19 cellular contexts compared by ENCODE assay signal in the genomic region with DNA sequence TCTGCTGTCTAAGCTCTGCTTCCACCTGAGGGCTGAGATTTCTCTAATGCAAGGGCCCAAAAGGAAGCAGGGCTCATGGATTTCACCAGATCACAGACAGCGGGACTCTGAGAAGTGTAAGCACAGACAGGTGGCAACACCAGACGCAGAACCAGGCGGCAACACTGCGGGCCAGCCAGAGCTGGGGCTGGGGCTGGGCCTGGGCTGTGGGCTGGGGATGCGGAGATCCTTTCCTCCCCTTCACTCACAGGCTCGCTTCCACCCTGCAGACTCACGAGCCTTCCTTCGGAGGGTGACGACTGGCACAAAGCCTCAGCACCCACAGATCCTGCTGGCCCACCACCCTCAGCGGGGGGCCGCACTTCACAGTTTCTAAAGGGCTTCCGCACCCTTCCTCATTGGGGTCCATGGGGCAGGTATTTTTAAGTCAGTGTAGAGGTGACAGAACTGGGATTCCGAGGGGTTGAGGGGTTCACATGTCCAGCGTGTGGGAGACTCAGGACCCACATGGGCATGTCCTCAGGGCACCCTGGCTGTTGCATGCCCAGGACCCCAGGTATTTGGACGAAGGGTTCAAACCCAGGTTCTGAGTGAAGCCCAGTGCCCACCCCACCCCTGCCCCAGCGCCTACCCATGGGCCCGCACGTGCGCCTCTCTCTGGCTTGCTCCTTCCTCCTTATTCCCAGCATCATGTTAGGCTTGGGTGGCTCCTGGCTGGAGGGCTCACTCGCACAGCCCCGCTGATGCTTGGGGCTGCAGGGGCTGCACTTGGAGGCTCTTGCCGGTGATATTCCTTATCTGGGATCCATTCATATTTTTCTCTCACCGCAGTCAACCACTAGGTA.
DNase-seq lines count a peak whose midpoint lies in the region; ATAC-seq, FAIRE-seq and TF ChIP-seq lines count a peak whose summit lies in the region.
"Had no signal": no experiment of that assay in that cellular context is flagged by ENCODE, and none has a peak within 500 bp of the region (broad histone marks: within the 10 kb centered on the region; RNA-seq: fewer than 3 reads in every experiment).

No MANE protein-coding gene starts in this region.

- DNase-seq in Karpas-422 (peak; percentile 11), SK-N-DZ (ENCODE audit: low spot score) (peak; percentile 56), kidney (peak; percentile 16), tibial nerve (ENCODE audit: low spot score in 2 of 2) (no peak), esophagus squamous epithelium (lab: John Stamatoyannopoulos, UW) (no peak)
- DNase-seq: ACHN; C1 segment of cervical spinal cord; CD8-positive, alpha-beta memory T cell; HFFc6; MM.1S; NCI-H1105; NCI-H510A; NCI-H748 treated with DMSO at 0.1 percent for 48 hours had no signal

- no peaks in the 10 kb centered on the region for H3K9me3 Mint-ChIP-seq in stimulated activated memory B cell treated with anti-CD40 and anti-IgM and Interleukin-4, amounts not matched to agents 10 μg/mL and 1 μg/mL and 100 μg/mL, for 72 hours
- H3K9me3 Mint-ChIP-seq: CD8-positive, alpha-beta memory T cell; HFFc6 had no signal

- ATAC-seq in stimulated activated memory B cell treated with anti-CD40 and anti-IgM and Interleukin-4, amounts not matched to agents 10 μg/mL and 1 μg/mL and 100 μg/mL, for 72 hours = peak; percentile 21
- no peak for ATAC-seq in HG03045 (IDR thresholded peaks at IDR 0.05; ENCODE audit: unreplicated experiment)

- H3K27me3 Mint-ChIP-seq in stimulated activated memory B cell treated with anti-CD40 and anti-IgM and Interleukin-4, amounts not matched to agents 10 μg/mL and 1 μg/mL and 100 μg/mL, for 72 hours = peaks cover 81% of the 10 kb centered on the region

- H3K36me3 ChIP-seq in Karpas-422 (ENCODE audit: insufficient read depth, low read length) = no peaks in the 10 kb centered on the region
- no peaks in the 10 kb centered on the region for H3K36me3 ChIP-seq in kidney (ENCODE audit: control insufficient read depth in 1 of 2, insufficient read depth in 2 of 2, low read length in 2 of 2)
- H3K36me3 ChIP-seq in tibial nerve = no peaks in the 10 kb centered on the region
- H3K36me3 ChIP-seq in esophagus squamous epithelium = no peaks in the 10 kb centered on the region

- H3K27ac Mint-ChIP-seq in stimulated activated memory B cell treated with anti-CD40 and anti-IgM and Interleukin-4, amounts not matched to agents 10 μg/mL and 1 μg/mL and 100 μg/mL, for 72 hours = no peak overlapping the region
- H3K27ac Mint-ChIP-seq: CD8-positive, alpha-beta memory T cell; HFFc6 had no signal

- intact Hi-C loops in kidney (cut with DNase I) = no loop called here
- intact Hi-C loops in esophagus squamous epithelium (cut with DNase I) = no loop called here

- H3K9me3 ChIP-seq in Karpas-422 (ENCODE audit: low read length) (no peaks in the 10 kb centered on the region), kidney (ENCODE audit: control insufficient read depth in 1 of 2, low read length in 2 of 2) (no peaks in the 10 kb centered on the region), tibial nerve (no peaks in the 10 kb centered on the region), esophagus squamous epithelium (no peaks in the 10 kb centered on the region)

- H3K27me3 ChIP-seq in Karpas-422 (ENCODE audit: low read length) (no peaks in the 10 kb centered on the region), tibial nerve (no peaks in the 10 kb centered on the region), esophagus squamous epithelium (peaks cover 0 to 37% (median 0%) of the 10 kb centered on the region in 4 donors)

- H3K36me3 Mint-ChIP-seq in stimulated activated memory B cell treated with anti-CD40 and anti-IgM and Interleukin-4, amounts not matched to agents 10 μg/mL and 1 μg/mL and 100 μg/mL, for 72 hours = no peaks in the 10 kb centered on the region
- H3K36me3 Mint-ChIP-seq: CD8-positive, alpha-beta memory T cell had no signal

- H3K79me2 ChIP-seq in Karpas-422 (ENCODE audit: low read length) = no peaks in the 10 kb centered on the region

- peaks cover 9% of the 10 kb centered on the region for H3K4me1 Mint-ChIP-seq in stimulated activated memory B cell treated with anti-CD40 and anti-IgM and Interleukin-4, amounts not matched to agents 10 μg/mL and 1 μg/mL and 100 μg/mL, for 72 hours

- no peaks in the 10 kb centered on the region for H3K9me2 ChIP-seq in Karpas-422 (replicated peaks; ENCODE audit: insufficient read depth, low read length)

- TF ChIP-seq CTCF in kidney (IDR thresholded peaks at IDR 0.05; ENCODE audit: borderline replicate concordance, extremely low read depth, insufficient read depth) (no peak), tibial nerve (IDR thresholded peaks at IDR 0.05) (no peak), esophagus squamous epithelium (IDR thresholded peaks at IDR 0.05) (no peak)

- H4K20me1 ChIP-seq in Karpas-422 (ENCODE audit: insufficient read depth, low read depth, low read length) = no peaks in the 10 kb centered on the region

- no peak for FAIRE-seq in kidney (lab: Jason Lieb, UNC)
- FAIRE-seq: GM12892, GM18507, H54 had no signal

- H3K9ac ChIP-seq in Karpas-422 (ENCODE audit: low read length) (no peak overlapping the region), kidney (ENCODE audit: low read length in 2 of 2) (no peak overlapping the region)

- no peak overlapping the region for H3K4me3 ChIP-seq in Karpas-422 (ENCODE audit: low read length)
- H3K4me3 ChIP-seq in kidney (ENCODE audit: low read length in 2 of 2) = no peak overlapping the region
- no peak overlapping the region for H3K4me3 ChIP-seq in tibial nerve
- no peak overlapping the region for H3K4me3 ChIP-seq in esophagus squamous epithelium

- H3K27ac ChIP-seq in Karpas-422 (ENCODE audit: low read length) (no peak overlapping the region), kidney (ENCODE audit: low read depth in 2 of 2, low read length in 2 of 2) (no peak overlapping the region), tibial nerve (no peak overlapping the region), esophagus squamous epithelium (no peak overlapping the region)
- H3K27ac ChIP-seq: RWPE1 had no signal

- WGBS in tibial nerve, 2 donors = 85 to 88% methylated on average over 21 to 23 of the region's 23 CpGs
- WGBS in esophagus squamous epithelium, 2 donors = 81 to 83% methylated on average over 12 to 18 of the region's 23 CpGs

- TF ChIP-seq EP300 in tibial nerve (IDR thresholded peaks at IDR 0.05) = no peak

- no peak overlapping the region for H3K4me3 Mint-ChIP-seq in stimulated activated memory B cell treated with anti-CD40 and anti-IgM and Interleukin-4, amounts not matched to agents 10 μg/mL and 1 μg/mL and 100 μg/mL, for 72 hours
- H3K4me3 Mint-ChIP-seq: CD8-positive, alpha-beta memory T cell; HFFc6 had no signal

- TF ChIP-seq POLR2A in tibial nerve (IDR thresholded peaks at IDR 0.05) (no peak), esophagus squamous epithelium (IDR thresholded peaks at IDR 0.05) (no peak)

- no peak overlapping the region for H2AFZ ChIP-seq in Karpas-422 (ENCODE audit: low read length)

- H3K4me1 ChIP-seq in Karpas-422 (ENCODE audit: low read length) = no peaks in the 10 kb centered on the region
- H3K4me1 ChIP-seq in kidney (ENCODE audit: control insufficient read depth in 1 of 2, insufficient read depth in 1 of 2, low read depth in 1 of 2, low read length in 2 of 2) = no peaks in the 10 kb centered on the region
- H3K4me1 ChIP-seq in tibial nerve = no peaks in the 10 kb centered on the region
- H3K4me1 ChIP-seq in esophagus squamous epithelium = no peaks in the 10 kb centered on the region

- no peak overlapping the region for H3K4me2 ChIP-seq in Karpas-422 (ENCODE audit: low read depth, low read length, poor library complexity, severe bottlenecking)

Comparison
In these comparisons a context has a peak if more than half of its experiments do, and no peak if none do; other contexts are left out.
1. DNase-seq: peak in Karpas-422 (single experiment), SK-N-DZ (single experiment) and kidney (single experiment); none in tibial nerve (0 of 2) and esophagus squamous epithelium (single experiment).